Comparison of ENCODE assay signal across 31 cellular contexts in genomic region chr10:117405730-117406129, GRCh38.
"Had no signal": no experiment of that assay in that cellular context is flagged by ENCODE, and none has a peak within 500 bp of the region (broad histone marks: within the 10 kb centered on the region; RNA-seq: fewer than 3 reads in every experiment).

No MANE protein-coding gene starts in this region.

- H3K36me3 Mint-ChIP-seq: naive thymus-derived CD4-positive, alpha-beta T cell; natural killer cell; neural progenitor cell; stimulated activated memory B cell treated with anti-CD40 and anti-IgM and Interleukin-4, amounts not matched to agents 10 μg/mL and 1 μg/mL and 100 μg/mL, for 72 hours; type B pancreatic cell had no signal

- H3K27me3 ChIP-seq: neural progenitor cell, testis, transverse colon, upper lobe of right lung, uterus had no signal

- H3K4me3 Mint-ChIP-seq: naive thymus-derived CD4-positive, alpha-beta T cell; natural killer cell; nephron; neural progenitor cell; stimulated activated memory B cell treated with anti-CD40 and anti-IgM and Interleukin-4, amounts not matched to agents 10 μg/mL and 1 μg/mL and 100 μg/mL, for 72 hours; stimulated activated naive CD8-positive, alpha-beta T cell treated with anti-CD3 and anti-CD28 coated beads, Interleukin-15, amount 100 ng/mL, for 72 hours; type B pancreatic cell had no signal

- H3K9me3 Mint-ChIP-seq: naive thymus-derived CD4-positive, alpha-beta T cell; natural killer cell; nephron; neural progenitor cell; stimulated activated memory B cell treated with anti-CD40 and anti-IgM and Interleukin-4, amounts not matched to agents 10 μg/mL and 1 μg/mL and 100 μg/mL, for 72 hours; type B pancreatic cell had no signal

- DNase-seq: naive thymus-derived CD4-positive, alpha-beta T cell; natural killer cell; nucleus accumbens; posterior cingulate gyrus; psoas muscle; right cardiac atrium; spleen; stimulated activated CD4-positive, alpha-beta T cell treated with anti-CD3 and anti-CD28 coated beads, Interleukin-12 subunit alpha, Interleukin-12 subunit beta, amount 100 ng/mL, for 4 hours; stimulated activated CD4-positive, alpha-beta T cell treated with anti-CD3 and anti-CD28 coated beads, Interleukin-1b, Interleukin-23, amount 100 ng/mL, for 48 hours; stimulated activated CD4-positive, alpha-beta T cell treated with anti-CD3 and anti-CD28 coated beads, Interleukin-4, amount 100 ng/mL, for 1 hour; stimulated activated CD4-positive, alpha-beta T cell treated with anti-CD3 and anti-CD28 coated beads, Interleukin-4, amount 100 ng/mL, for 4 hours; stimulated activated CD8-positive, alpha-beta memory T cell treated with anti-CD3 and anti-CD28 coated beads, Interleukin-4, amount 100 ng/mL, for 48 hours; stimulated activated naive CD4-positive, alpha-beta T cell; stimulated activated naive CD8-positive, alpha-beta T cell treated with anti-CD3 and anti-CD28 coated beads, Interleukin-15, amount 100 ng/mL, for 72 hours; stimulated activated naive CD8-positive, alpha-beta T cell treated with anti-CD3 and anti-CD28 coated beads, Interleukin-15, Interleukin-2, amounts not matched to agents 100 U/mL and 50 U/mL, for 24 hours; substantia nigra; testis; tibial artery; transverse colon; upper lobe of right lung; uterus had no signal

- H3K27me3 Mint-ChIP-seq: stimulated activated naive CD8-positive, alpha-beta T cell treated with anti-CD3 and anti-CD28 coated beads, Interleukin-15, amount 100 ng/mL, for 72 hours had no signal

- H3K27ac Mint-ChIP-seq: naive thymus-derived CD4-positive, alpha-beta T cell; natural killer cell; nephron; neural progenitor cell; progenitor cell of endocrine pancreas; stimulated activated memory B cell treated with anti-CD40 and anti-IgM and Interleukin-4, amounts not matched to agents 10 μg/mL and 1 μg/mL and 100 μg/mL, for 72 hours had no signal

- H3K9ac ChIP-seq: neural progenitor cell, parathyroid adenoma had no signal

- H3K36me3 ChIP-seq: neural progenitor cell, spleen, suprapubic skin, tibial artery, transverse colon, upper lobe of right lung, uterus had no signal

- H3K27ac ChIP-seq: neural progenitor cell, parathyroid adenoma, psoas muscle, skin epidermis, suprapubic skin, testis, tibial artery, transverse colon, upper lobe of right lung, uterus had no signal

- H3K4me3 ChIP-seq: neural progenitor cell, psoas muscle, skin epidermis, smooth muscle cell, spleen, suprapubic skin, testis, tibial artery, transverse colon, upper lobe of right lung, uterus had no signal

- H3K9me3 ChIP-seq: psoas muscle, spleen, suprapubic skin, testis, tibial artery, transverse colon, upper lobe of right lung, uterus had no signal

- ATAC-seq: naive thymus-derived CD4-positive, alpha-beta T cell; natural killer cell; psoas muscle; right cardiac atrium; sciatic nerve; stimulated activated memory B cell treated with anti-CD40 and anti-IgM and Interleukin-4, amounts not matched to agents 10 μg/mL and 1 μg/mL and 100 μg/mL, for 72 hours; stimulated activated naive CD8-positive, alpha-beta T cell treated with anti-CD3 and anti-CD28 coated beads, Interleukin-15, amount 100 ng/mL, for 72 hours; stimulated activated naive CD8-positive, alpha-beta T cell treated with anti-CD3 and anti-CD28 coated beads, Interleukin-15, Interleukin-2, amounts not matched to agents 100 U/mL and 50 U/mL, for 24 hours; upper lobe of right lung had no signal

- H3K4me1 Mint-ChIP-seq: natural killer cell; neural progenitor cell; stimulated activated memory B cell treated with anti-CD40 and anti-IgM and Interleukin-4, amounts not matched to agents 10 μg/mL and 1 μg/mL and 100 μg/mL, for 72 hours; stimulated activated naive CD8-positive, alpha-beta T cell treated with anti-CD3 and anti-CD28 coated beads, Interleukin-15, amount 100 ng/mL, for 72 hours had no signal

- H3K4me1 ChIP-seq: neural progenitor cell, psoas muscle, testis, tibial artery, transverse colon, upper lobe of right lung, uterus had no signal
